Comparison of ENCODE assay signal across 21 cellular contexts in the genomic region with DNA sequence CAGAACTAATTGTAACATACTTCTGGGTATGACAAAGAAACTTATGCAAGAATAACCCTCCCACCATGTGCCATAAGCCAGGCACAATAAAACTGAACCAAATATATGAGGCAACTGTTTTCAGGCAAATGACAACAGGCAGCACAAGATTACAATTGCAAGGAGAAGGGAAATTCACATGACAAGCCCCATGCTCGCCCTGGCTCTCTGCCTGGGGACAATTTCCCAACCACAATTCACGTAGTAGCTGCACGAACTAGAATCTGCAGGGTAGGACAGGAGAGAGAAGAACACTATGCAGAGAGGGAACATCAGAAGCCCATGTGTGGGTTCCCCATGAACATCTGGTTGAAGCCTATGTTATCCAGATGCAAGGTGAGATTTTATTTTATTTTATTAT.
A peak's percentile ranks its signal among the peaks of the same experiment; 100 is the strongest.
DNase-seq lines count a peak whose midpoint lies in the region; ATAC-seq and TF ChIP-seq lines count a peak whose summit lies in the region.
"Had no signal": no experiment of that assay in that cellular context is flagged by ENCODE, and none has a peak within 500 bp of the region (broad histone marks: within the 10 kb centered on the region; RNA-seq: fewer than 3 reads in every experiment).

No MANE protein-coding gene starts in this region.

- H4K5ac ChIP-seq in H9 (ENCODE audit: insufficient read length, low read depth, low read length): no peak overlapping the region

- H3T11ph ChIP-seq in H9 (ENCODE audit: low read length): no peak overlapping the region

- H2BK15ac ChIP-seq in H9 (ENCODE audit: low read depth, low read length): no peak overlapping the region

- no peak for TF ChIP-seq CTCF in DND-41 (IDR thresholded peaks at IDR 0.05; ENCODE audit: borderline replicate concordance, extremely low read depth, low read length, poor library complexity, severe bottlenecking)
- TF ChIP-seq CTCF in H9 (conservative IDR thresholded peaks at IDR 0.05): no peak
- no peak for TF ChIP-seq CTCF in adrenal gland (IDR thresholded peaks at IDR 0.05)
- TF ChIP-seq CTCF in vagina (IDR thresholded peaks at IDR 0.05): no peak
- no peak for TF ChIP-seq CTCF in sigmoid colon (IDR thresholded peaks at IDR 0.05)

- H3K18ac ChIP-seq in H9 (ENCODE audit: insufficient read length, low read depth, low read length): no peak overlapping the region

- no peak overlapping the region for H2BK5ac ChIP-seq in H9 (ENCODE audit: insufficient read length, low read length)

- TF ChIP-seq POLR2A in adrenal gland (IDR thresholded peaks at IDR 0.05) (no peak), vagina (IDR thresholded peaks at IDR 0.05) (no peak), sigmoid colon (IDR thresholded peaks at IDR 0.05) (no peak)

- H3K4me2 ChIP-seq in DND-41 (ENCODE audit: insufficient read depth, low read length): no peak overlapping the region
- H3K4me2 ChIP-seq in H9 (ENCODE audit: insufficient read depth, insufficient read length, low read length): no peak overlapping the region
- H3K4me2 ChIP-seq: A549 had no signal

- peaks cover 11% of the 10 kb centered on the region for H3K9me3 ChIP-seq in DND-41 (ENCODE audit: insufficient read depth, low read length, severe bottlenecking)
- no peaks in the 10 kb centered on the region for H3K9me3 ChIP-seq in H9 (ENCODE audit: control insufficient read depth, low read depth, low read length)
- H3K9me3 ChIP-seq in adrenal gland (replicated peaks in 1 of 3): no peaks in the 10 kb centered on the region
- no peaks in the 10 kb centered on the region for H3K9me3 ChIP-seq in vagina
- peaks cover 0 to 11% (median 2%) of the 10 kb centered on the region in 4 donors for H3K9me3 ChIP-seq in sigmoid colon
- H3K9me3 ChIP-seq: A549, HAP-1 had no signal

- no peak overlapping the region for H2BK12ac ChIP-seq in H9 (ENCODE audit: insufficient read length, low read depth, low read length)

- peaks cover 2 to 24% (median 20%) of the 10 kb centered on the region in 3 experiments for H3K36me3 Mint-ChIP-seq in H9 (ENCODE audit: insufficient read depth in 1 of 3, low read depth in 3 of 3)
- H3K36me3 Mint-ChIP-seq: CD4-positive, alpha-beta memory T cell had no signal

- H3K79me2 ChIP-seq in DND-41 (ENCODE audit: insufficient read depth, low read length): no peaks in the 10 kb centered on the region
- H3K79me2 ChIP-seq in H9 (ENCODE audit: insufficient read depth, low read length): no peaks in the 10 kb centered on the region; the same call in 1 of the 2 replicates

- no peak overlapping the region for H2BK20ac ChIP-seq in H9 (ENCODE audit: low read depth, low read length, poor library complexity, severe bottlenecking)

- intact Hi-C loops in adrenal gland (cut with DNase I): no loop called here
- intact Hi-C loops in vagina (cut with DNase I): no loop called here
- intact Hi-C loops in sigmoid colon (cut with DNase I): no loop called here

- no peaks in the 10 kb centered on the region; the same call in 1 of the 2 replicates for H3K27me3 Mint-ChIP-seq in H9 (ENCODE audit: low read depth)
- H3K27me3 Mint-ChIP-seq: CD4-positive, alpha-beta memory T cell had no signal

- no peak overlapping the region for H4K8ac ChIP-seq in H9 (replicated peaks; ENCODE audit: insufficient read length, low read depth, low read length)

- no peak overlapping the region for H3K4ac ChIP-seq in H9 (ENCODE audit: low read depth, low read length)

- H3K56ac ChIP-seq in H9 (ENCODE audit: insufficient read length, low read depth, low read length): no peak overlapping the region

- H3K4me3 Mint-ChIP-seq in H9: no peak overlapping the region
- H3K4me3 Mint-ChIP-seq: CD4-positive, alpha-beta memory T cell; HFFc6 had no signal

- H2AFZ ChIP-seq in DND-41 (ENCODE audit: low read depth, low read length) (peak overlapping the region; percentile 35; the same call in 1 of the 2 replicates), H9 (ENCODE audit: low read length) (no peak overlapping the region)
- H2AFZ ChIP-seq: GM23248 had no signal

- no peak overlapping the region for H3K4me3 ChIP-seq in DND-41 (ENCODE audit: low read depth in 1 of 2, low read length in 2 of 2)
- no peak overlapping the region for H3K4me3 ChIP-seq in adrenal gland
- H3K4me3 ChIP-seq in vagina: no peak overlapping the region
- no peak overlapping the region for H3K4me3 ChIP-seq in sigmoid colon
- H3K4me3 ChIP-seq: A549, GM23248, HAP-1 had no signal

- no peak overlapping the region for H3K27ac ChIP-seq in DND-41 (ENCODE audit: low read length)
- H3K27ac ChIP-seq in H9 (ENCODE audit: insufficient read length, low read depth, low read length): no peak overlapping the region
- peak overlapping the region in 1 of 5 donors; percentile 65 for H3K27ac ChIP-seq in adrenal gland
- H3K27ac ChIP-seq in vagina: peak overlapping the region; percentile 73
- H3K27ac ChIP-seq in sigmoid colon: no peak overlapping the region
- H3K27ac ChIP-seq: A549, GM23248 had no signal

- H3K14ac ChIP-seq in H9 (ENCODE audit: insufficient read depth, low read length): no peak overlapping the region

- no peak for ATAC-seq in DND-41 (ENCODE audit: insufficient read depth, low read depth)
- ATAC-seq in GM21717 (IDR thresholded peaks at IDR 0.05; ENCODE audit: unreplicated experiment): no peak
- ATAC-seq: A549 had no signal

- no peak for DNase-seq in DND-41
- no peak for DNase-seq in H9
- DNase-seq in adrenal gland: peak; percentile 51 to 82 (median 66)
- DNase-seq in vagina (ENCODE audit: extremely low spot score in 2 of 2): peak in 1 of 2 donors; percentile 89
- DNase-seq in GF-D8 (lab: John Stamatoyannopoulos, UW): no peak
- no peak for DNase-seq in sigmoid colon
- DNase-seq: 8988T; ACHN; AML-193; C1 segment of cervical spinal cord; Calu3; CD4-positive, alpha-beta memory T cell; COR-L47; DMS153; EL; GDM1; GM23248; HFFc6 had no signal

- no peak overlapping the region for H2AK5ac ChIP-seq in H9 (ENCODE audit: insufficient read length, low read length)

- no peak overlapping the region for H4K91ac ChIP-seq in H9 (ENCODE audit: insufficient read length, low read depth, low read length)

- H3K4me1 Mint-ChIP-seq in H9: peaks cover 42 to 44% of the 10 kb centered on the region in 2 experiments
- H3K4me1 Mint-ChIP-seq: CD4-positive, alpha-beta memory T cell had no signal

- H3K36me3 ChIP-seq in DND-41 (ENCODE audit: insufficient read depth, low read length): no peaks in the 10 kb centered on the region
- H3K36me3 ChIP-seq in adrenal gland (replicated peaks in 1 of 2): no peaks in the 10 kb centered on the region
- H3K36me3 ChIP-seq in vagina: no peaks in the 10 kb centered on the region
- H3K36me3 ChIP-seq in sigmoid colon: no peaks in the 10 kb centered on the region
- H3K36me3 ChIP-seq: HAP-1 had no signal

- H3K4me1 ChIP-seq in DND-41 (ENCODE audit: insufficient read depth, low read length) (no peaks in the 10 kb centered on the region), H9 (ENCODE audit: insufficient read depth, low read length) (peaks cover 9% of the 10 kb centered on the region; the same call in 1 of the 2 replicates), adrenal gland (replicated peaks in 1 of 2) (no peaks in the 10 kb centered on the region), vagina (peaks cover 38% of the 10 kb centered on the region), sigmoid colon (no peaks in the 10 kb centered on the region)
- H3K4me1 ChIP-seq: A549, HAP-1 had no signal

- H3K27me3 ChIP-seq in DND-41 (ENCODE audit: insufficient read depth, low read length, poor library complexity): no peaks in the 10 kb centered on the region
- no peaks in the 10 kb centered on the region for H3K27me3 ChIP-seq in H9 (ENCODE audit: insufficient read depth, low read length)
- no peaks in the 10 kb centered on the region for H3K27me3 ChIP-seq in adrenal gland
- H3K27me3 ChIP-seq in vagina: no peaks in the 10 kb centered on the region
- H3K27me3 ChIP-seq in sigmoid colon: no peaks in the 10 kb centered on the region

- H2BK120ac ChIP-seq in H9 (ENCODE audit: low read depth, low read length, poor library complexity, severe bottlenecking): no peak overlapping the region

- WGBS in H9 (ENCODE audit: extremely low coverage, insufficient read length, low lambda C conversion rate): no CpG with 5 or more reads among the region's 3 CpGs
- WGBS in adrenal gland, 4 donors: 50 to 58% (median 56%) methylated on average over 3 of the region's 3 CpGs
- WGBS in sigmoid colon, 2 donors: 59 to 69% methylated on average over 3 of the region's 3 CpGs

- H3K23ac ChIP-seq in H9 (ENCODE audit: insufficient read length, low read depth, low read length): no peak overlapping the region

- H4K20me1 ChIP-seq in DND-41 (ENCODE audit: insufficient read depth, low read length) (no peaks in the 10 kb centered on the region), H9 (ENCODE audit: control insufficient read depth, insufficient read depth, insufficient read length) (no peaks in the 10 kb centered on the region)

- H3K79me1 ChIP-seq in H9 (ENCODE audit: insufficient read depth, low read depth, low read length, poor library complexity, severe bottlenecking): no peaks in the 10 kb centered on the region

- no peak overlapping the region for H3K9ac ChIP-seq in DND-41 (ENCODE audit: low read depth, low read length)
- H3K9ac ChIP-seq in H9 (ENCODE audit: extremely low read depth, insufficient read length, low read length): no peak overlapping the region
- H3K9ac ChIP-seq: GM23248 had no signal

- H3K23me2 ChIP-seq in H9 (ENCODE audit: insufficient read length, low read depth, low read length, poor library complexity, severe bottlenecking): no peaks in the 10 kb centered on the region

- TF ChIP-seq EP300 in sigmoid colon (IDR thresholded peaks at IDR 0.05): no peak

- H3K9me3 Mint-ChIP-seq in H9: peaks cover 6 to 7% of the 10 kb centered on the region in 2 experiments; a peak in 4 of 5 replicates

- H3K27ac Mint-ChIP-seq in H9: 0 out of 7 replicates have a peak overlapping the region, but pooled peaks of 2 of the 3 experiments have one; percentile 3 to 46
- H3K27ac Mint-ChIP-seq: CD4-positive, alpha-beta memory T cell; HFFc6 had no signal

Comparison
In these comparisons a context has a peak if more than half of its experiments do, and no peak if none do; other contexts are left out.
1. DNase-seq: peak in adrenal gland (7 of 7); none in DND-41 (single experiment), H9 (single experiment), GF-D8 (single experiment) and sigmoid colon (single experiment).